In the genomic region with DNA sequence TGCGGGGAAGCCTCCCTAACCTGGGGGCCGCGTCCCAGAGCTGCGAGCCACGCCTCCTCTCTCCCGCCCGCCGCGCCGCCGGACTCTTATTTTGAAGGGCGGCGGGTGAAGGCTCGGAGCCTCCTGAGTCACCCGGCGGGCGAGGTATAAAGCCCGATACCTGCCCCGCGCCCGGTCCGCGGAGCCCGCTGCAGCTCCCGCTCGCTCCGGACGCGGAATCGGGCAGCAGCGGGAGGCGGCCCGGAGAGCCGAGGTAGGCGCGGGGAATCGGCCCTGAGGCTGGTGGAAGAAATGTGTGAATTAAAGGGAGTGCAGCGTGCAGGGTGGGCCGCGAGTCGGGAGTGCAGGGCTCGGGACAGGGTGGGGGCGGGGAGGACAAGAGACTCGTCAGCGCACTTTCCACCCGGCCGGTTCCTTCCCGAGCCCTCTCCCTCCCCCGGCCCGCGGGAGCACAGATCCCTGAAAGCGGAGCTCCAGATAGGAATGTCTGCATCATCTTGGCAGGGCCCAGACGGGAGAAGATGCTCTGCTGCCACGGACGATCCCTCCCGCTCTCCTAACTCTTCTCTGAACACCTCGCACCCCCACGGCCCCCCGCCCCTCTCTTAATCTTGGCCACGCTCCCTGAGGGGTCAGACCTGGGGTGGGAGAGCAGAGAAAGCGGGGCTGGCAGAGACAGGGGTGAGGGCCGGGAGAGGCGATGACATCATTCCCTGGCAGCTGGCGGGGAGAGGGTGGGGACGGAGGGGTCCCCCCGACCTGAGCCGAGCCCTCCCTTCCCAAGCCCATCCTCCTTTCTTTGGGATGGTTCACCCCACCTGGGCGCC, we compare ENCODE assay signal across 1 cellular context.
A peak's percentile ranks its signal among the peaks of the same experiment; 100 is the strongest.
TF ChIP-seq lines count a peak whose summit lies in the region.

No MANE protein-coding gene starts in this region.

TF ChIP-seq in PFSK-1, 5 proteins besides CTCF, POLR2A, EP300 and RAD21 (continued from another document):
- TF ChIP-seq, protein P1, sequence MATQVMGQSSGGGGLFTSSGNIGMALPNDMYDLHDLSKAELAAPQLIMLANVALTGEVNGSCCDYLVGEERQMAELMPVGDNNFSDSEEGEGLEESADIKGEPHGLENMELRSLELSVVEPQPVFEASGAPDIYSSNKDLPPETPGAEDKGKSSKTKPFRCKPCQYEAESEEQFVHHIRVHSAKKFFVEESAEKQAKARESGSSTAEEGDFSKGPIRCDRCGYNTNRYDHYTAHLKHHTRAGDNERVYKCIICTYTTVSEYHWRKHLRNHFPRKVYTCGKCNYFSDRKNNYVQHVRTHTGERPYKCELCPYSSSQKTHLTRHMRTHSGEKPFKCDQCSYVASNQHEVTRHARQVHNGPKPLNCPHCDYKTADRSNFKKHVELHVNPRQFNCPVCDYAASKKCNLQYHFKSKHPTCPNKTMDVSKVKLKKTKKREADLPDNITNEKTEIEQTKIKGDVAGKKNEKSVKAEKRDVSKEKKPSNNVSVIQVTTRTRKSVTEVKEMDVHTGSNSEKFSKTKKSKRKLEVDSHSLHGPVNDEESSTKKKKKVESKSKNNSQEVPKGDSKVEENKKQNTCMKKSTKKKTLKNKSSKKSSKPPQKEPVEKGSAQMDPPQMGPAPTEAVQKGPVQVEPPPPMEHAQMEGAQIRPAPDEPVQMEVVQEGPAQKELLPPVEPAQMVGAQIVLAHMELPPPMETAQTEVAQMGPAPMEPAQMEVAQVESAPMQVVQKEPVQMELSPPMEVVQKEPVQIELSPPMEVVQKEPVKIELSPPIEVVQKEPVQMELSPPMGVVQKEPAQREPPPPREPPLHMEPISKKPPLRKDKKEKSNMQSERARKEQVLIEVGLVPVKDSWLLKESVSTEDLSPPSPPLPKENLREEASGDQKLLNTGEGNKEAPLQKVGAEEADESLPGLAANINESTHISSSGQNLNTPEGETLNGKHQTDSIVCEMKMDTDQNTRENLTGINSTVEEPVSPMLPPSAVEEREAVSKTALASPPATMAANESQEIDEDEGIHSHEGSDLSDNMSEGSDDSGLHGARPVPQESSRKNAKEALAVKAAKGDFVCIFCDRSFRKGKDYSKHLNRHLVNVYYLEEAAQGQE (IDR thresholded peaks at IDR 0.05; ENCODE audit: insufficient read depth in 1 of 2, low read depth in 2 of 2, low read length in 2 of 2): 0 out of 4 replicates have a peak, but pooled peaks of 1 of the 2 experiments have one; percentile 28
- TF ChIP-seq POLR2AphosphoS5 (IDR thresholded peaks at IDR 0.05; ENCODE audit: low read depth, low read length): peak; percentile 91
